In genomic region chr12:94427520-94428381, GRCh38 we compare ENCODE assay signal across 10 cellular contexts. TPM values are rescaled to one million over a fixed set of nuclear protein-coding genes. Genes with fewer than 3 reads are reported as not detected.
A peak's percentile ranks its signal among the peaks of the same experiment; 100 is the strongest.
DNase-seq lines count a peak whose midpoint lies in the region; ATAC-seq and TF ChIP-seq lines count a peak whose summit lies in the region.
"Had no signal": no experiment of that assay in that cellular context is flagged by ENCODE, and none has a peak within 500 bp of the region (broad histone marks: within the 10 kb centered on the region; RNA-seq: fewer than 3 reads in every experiment).

No MANE protein-coding gene starts in this region.

- H3K9ac ChIP-seq in BLaER1 treated with 17β-estradiol and CSF1 and Interleukin-3, amounts not matched to agents 10 nM and 100 nM, result no peak overlapping the region; a peak in 1 of 22 replicates
- peak overlapping the region; percentile 26; the same call in 1 of the 2 replicates for H3K9ac ChIP-seq in KMS-11

- no peak overlapping the region for H2AFZ ChIP-seq in KMS-11 (ENCODE audit: low read depth)
- no peak overlapping the region for H2AFZ ChIP-seq in OCI-LY7 (ENCODE audit: low read length)

- POLR2A ChIA-PET in HEK293T (lab: Yijun Ruan, JAX) (no interaction called here), OCI-LY7 (lab: Charles Lee) (interaction anchor here (0.7 to 1.1 kb wide), 2 partner anchors 10 to 532 kb away, joined by 3 to 4 read pairs; no protein-coding TSS in a partner anchor)

- CTCF ChIA-PET in HEK293T (lab: Yijun Ruan, JAX), result no interaction called here
- CTCF ChIA-PET in OCI-LY7 (lab: Charles Lee; ENCODE audit: unreplicated experiment), result no interaction called here

- H3K9me3 ChIP-seq in BLaER1 treated with 17β-estradiol and CSF1 and Interleukin-3, amounts not matched to agents 10 nM and 100 nM (replicated peaks in 1 of 11), result peaks cover 67 to 76% (median 73%) of the 10 kb centered on the region in 11 experiments
- H3K9me3 ChIP-seq in OCI-LY7 (ENCODE audit: low read length), result peaks cover 46% of the 10 kb centered on the region
- H3K9me3 ChIP-seq: prostate gland had no signal

- DNase-seq in cardiac fibroblast (ENCODE audit: low read depth in 2 of 2) (peak; percentile 79 to 92), myocyte (ENCODE audit: low read depth) (peak; percentile 90), HEK293T (ENCODE audit: extremely low spot score) (no peak), OCI-LY7 (ENCODE audit: low spot score) (no peak), OCI-M2 (lab: John Stamatoyannopoulos, UW; ENCODE audit: unreplicated experiment) (no peak)
- DNase-seq: NCI-H82 had no signal

- H3K4me1 ChIP-seq in BLaER1 treated with 17β-estradiol and CSF1 and Interleukin-3, amounts not matched to agents 10 nM and 100 nM, result peaks cover 0 to 23% (median 15%) of the 10 kb centered on the region in 10 experiments; a peak in 12 of 20 replicates
- H3K4me1 ChIP-seq in KMS-11 (ENCODE audit: low read depth, poor library complexity, severe bottlenecking) (peaks cover 45% of the 10 kb centered on the region), OCI-LY7 (ENCODE audit: insufficient read depth, low read length, poor library complexity, severe bottlenecking) (no peaks in the 10 kb centered on the region)

- intact Hi-C loops in OCI-LY7 (cut with micrococcal nuclease; ENCODE audit: unreplicated experiment), result no loop called here

- TF ChIP-seq CTCF in KMS-11 (conservative IDR thresholded peaks at IDR 0.05; ENCODE audit: low read depth, low read length) (no peak), cardiac fibroblast (IDR thresholded peaks at IDR 0.05; ENCODE audit: low read depth, low read length) (no peak), OCI-LY7 (conservative IDR thresholded peaks at IDR 0.05; ENCODE audit: low read length) (no peak)

- ATAC-seq in GM21367 (IDR thresholded peaks at IDR 0.05; ENCODE audit: unreplicated experiment), result no peak

- H3K79me2 ChIP-seq in KMS-11 (ENCODE audit: insufficient read depth, low read depth), result peaks cover 44% of the 10 kb centered on the region
- peaks cover 10% of the 10 kb centered on the region; the same call in 1 of the 2 replicates for H3K79me2 ChIP-seq in OCI-LY7 (ENCODE audit: insufficient read depth, low read depth, low read length)

- no peak overlapping the region for H3K4me3 ChIP-seq in BLaER1 treated with 17β-estradiol and CSF1 and Interleukin-3, amounts not matched to agents 10 nM and 100 nM
- H3K4me3 ChIP-seq in KMS-11 (IDR thresholded peaks at IDR 0.05; ENCODE audit: insufficient read depth, low read depth, low read length) (no peak overlapping the region), cardiac fibroblast (replicated peaks in 1 of 2; ENCODE audit: low read depth in 2 of 2, low read length in 2 of 2) (no peak overlapping the region), OCI-LY7 (ENCODE audit: low read depth, low read length, poor library complexity, severe bottlenecking) (no peak overlapping the region)
- H3K4me3 ChIP-seq: prostate gland had no signal

- BruUV-seq in OCI-LY7 (replicated peaks; lab: Mats Ljungman, UMichigan), result no TSS peak

- peak overlapping the region in 8 of 11 experiments; percentile 24 to 55 (median 41); a peak in 13 of 22 replicates for H3K4me2 ChIP-seq in BLaER1 treated with 17β-estradiol and CSF1 and Interleukin-3, amounts not matched to agents 10 nM and 100 nM
- H3K4me2 ChIP-seq in KMS-11 (peak overlapping the region; percentile 85), OCI-LY7 (ENCODE audit: low read length) (no peak overlapping the region)

- peaks cover 11 to 68% (median 39%) of the 10 kb centered on the region in 11 experiments; a peak in 21 of 22 replicates for H3K36me3 ChIP-seq in BLaER1 treated with 17β-estradiol and CSF1 and Interleukin-3, amounts not matched to agents 10 nM and 100 nM
- no peaks in the 10 kb centered on the region for H3K36me3 ChIP-seq in KMS-11 (ENCODE audit: insufficient read depth)
- H3K36me3 ChIP-seq in OCI-LY7 (ENCODE audit: insufficient read depth, low read length), result peaks cover 27% of the 10 kb centered on the region; the same call in 1 of the 2 replicates
- H3K36me3 ChIP-seq: prostate gland had no signal

- H4K20me1 ChIP-seq in BLaER1 treated with 17β-estradiol and CSF1 and Interleukin-3, amounts not matched to agents 10 nM and 100 nM, result peaks cover 0 to 8% (median 0%) of the 10 kb centered on the region in 11 experiments; a peak in 2 of 22 replicates
- no peaks in the 10 kb centered on the region for H4K20me1 ChIP-seq in KMS-11 (ENCODE audit: insufficient read depth)
- no peaks in the 10 kb centered on the region for H4K20me1 ChIP-seq in OCI-LY7 (ENCODE audit: insufficient read depth, low read length)

- no peaks in the 10 kb centered on the region for H3K9me2 ChIP-seq in OCI-LY7 (ENCODE audit: insufficient read depth, low read length)

- H3K27ac ChIP-seq in BLaER1 treated with 17β-estradiol and CSF1 and Interleukin-3, amounts not matched to agents 10 nM and 100 nM, result no peak overlapping the region
- H3K27ac ChIP-seq in KMS-11, result peak overlapping the region; percentile 82
- H3K27ac ChIP-seq in OCI-LY7 (ENCODE audit: low read depth, low read length, poor library complexity, severe bottlenecking), result no peak overlapping the region
- H3K27ac ChIP-seq: prostate gland had no signal

- no peaks in the 10 kb centered on the region for H3K27me3 ChIP-seq in BLaER1 treated with 17β-estradiol and CSF1 and Interleukin-3, amounts not matched to agents 10 nM and 100 nM
- no peaks in the 10 kb centered on the region for H3K27me3 ChIP-seq in KMS-11 (ENCODE audit: insufficient read depth, low read depth)

TF ChIP-seq in HEK293T, 16 proteins besides CTCF, POLR2A, EP300 and RAD21:
- no peak for TF ChIP-seq ZNF384 (IDR thresholded peaks at IDR 0.05)
- no peak for TF ChIP-seq PKNOX1 (IDR thresholded peaks at IDR 0.05)
- no peak for TF ChIP-seq CTBP1 (IDR thresholded peaks at IDR 0.05; ENCODE audit: borderline replicate concordance)
- TF ChIP-seq SP1 (IDR thresholded peaks at IDR 0.05), result no peak
- TF ChIP-seq FOXA1 (IDR thresholded peaks at IDR 0.05), result no peak

RNA-seq across cellular contexts. Expression of gene CEP83, which starts 31.9 kb away (rescaled TPM):
- total RNA-seq in myocyte (9.8 and 14.7 TPM in 2 replicates), OCI-LY7 (2022) (29.7 and 34.5 TPM in 2 replicates)
- polyA plus RNA-seq in myocyte (2012), result 3.2 TPM
- total RNA-seq in OCI-LY7 (2014; rRNA removed; shearing (Covaris generic)), result 24.0 and 35.2 TPM in 2 replicates

Comparison
In these comparisons a context has a peak if more than half of its experiments do, and no peak if none do; other contexts are left out.
1. DNase-seq: peak in cardiac fibroblast (2 of 2) and myocyte (single experiment); none in HEK293T (single experiment), OCI-LY7 (single experiment) and OCI-M2 (single experiment).